In genomic region chr9:72305102-72305546, GRCh38 we compare ENCODE assay signal across 8 cellular contexts. TPM values are rescaled to one million over a fixed set of nuclear protein-coding genes. Genes with fewer than 3 reads are reported as not detected.
DNase-seq lines count a peak whose midpoint lies in the region; ATAC-seq and TF ChIP-seq lines count a peak whose summit lies in the region.

No MANE protein-coding gene starts in this region.

- no peaks in the 10 kb centered on the region for H3K27me3 ChIP-seq in parathyroid adenoma (ENCODE audit: control insufficient read depth, insufficient read depth, low read length)

- ATAC-seq in GM21367 (IDR thresholded peaks at IDR 0.05; ENCODE audit: unreplicated experiment) (peak; percentile 73), Right ventricle myocardium inferior (peak; percentile 100)
- ATAC-seq in activated T-cell treated with anti-CD3 and anti-CD28 coated beads, Interleukin-2, amount 50 U/mL, for 72 hours (replicated peaks in 1 of 2), result peak; percentile 60 to 61

- intact Hi-C loops in Calu3 (cut with micrococcal nuclease; ENCODE audit: unreplicated experiment) (no loop called here), Right ventricle myocardium inferior (cut with DNase I) (loop anchor here (2.0 kb wide), 1 partner anchor 60 kb away; the partner anchor contains the start of gene ZFAND5)

- H3K4me2 ChIP-seq in parathyroid adenoma (ENCODE audit: low read length), result peak overlapping the region; percentile 44

- no TSS peak for BruUV-seq in Calu3 (replicated peaks; lab: Mats Ljungman, UMichigan)

- no peaks in the 10 kb centered on the region for H3K79me2 ChIP-seq in parathyroid adenoma

- no peak overlapping the region for H3K9ac ChIP-seq in parathyroid adenoma

- H3K4me3 Mint-ChIP-seq in Calu3 (ENCODE audit: low read depth, unreplicated experiment), result peak overlapping the region; percentile 69
- H3K4me3 Mint-ChIP-seq in activated T-cell treated with anti-CD3 and anti-CD28 coated beads, Interleukin-2, amount 50 U/mL, for 72 hours, result peak overlapping the region; percentile 34 to 60

- DNase-seq in Calu3 (peak; percentile 84), HUDEP-2 (lab: John Stamatoyannopoulos, UW; ENCODE audit: unreplicated experiment in 76 of 76) (peak in 39 of 76 experiments; percentile 1 to 40 (median 17)), Right ventricle myocardium inferior (ENCODE audit: missing footprints) (peak; percentile 88), cerebellar nuclear complex (lab: John Stamatoyannopoulos, UW) (no peak), NCI-H748 (lab: John Stamatoyannopoulos, UW; ENCODE audit: unreplicated experiment) (no peak)
- DNase-seq in activated T-cell treated with anti-CD3 and anti-CD28 coated beads, Interleukin-2, amount 50 U/mL, for 72 hours, result peak in 1 of 2 donors; percentile 2

- H3K9me3 Mint-ChIP-seq in Calu3 (ENCODE audit: low read depth, unreplicated experiment), result no peaks in the 10 kb centered on the region
- H3K9me3 Mint-ChIP-seq in activated T-cell treated with anti-CD3 and anti-CD28 coated beads, Interleukin-2, amount 50 U/mL, for 72 hours, result peaks cover 0 to 4% of the 10 kb centered on the region in 2 donors

- H3K36me3 ChIP-seq in parathyroid adenoma (ENCODE audit: control insufficient read depth, insufficient read depth, low read length), result no peaks in the 10 kb centered on the region

- H3K27ac Mint-ChIP-seq in Calu3 (ENCODE audit: unreplicated experiment), result peak overlapping the region; percentile 78
- peak overlapping the region; percentile 74 for H3K27ac Mint-ChIP-seq in activated T-cell treated with anti-CD3 and anti-CD28 coated beads, Interleukin-2, amount 50 U/mL, for 72 hours

- peak overlapping the region; percentile 83 for H2AFZ ChIP-seq in parathyroid adenoma

- peaks cover 11% of the 10 kb centered on the region for H3K4me1 Mint-ChIP-seq in Calu3 (ENCODE audit: low read depth, unreplicated experiment)
- H3K4me1 Mint-ChIP-seq in activated T-cell treated with anti-CD3 and anti-CD28 coated beads, Interleukin-2, amount 50 U/mL, for 72 hours (ENCODE audit: low read depth), result peaks cover 10% of the 10 kb centered on the region

- H3K36me3 Mint-ChIP-seq in Calu3 (ENCODE audit: insufficient read depth, unreplicated experiment), result peaks cover 14% of the 10 kb centered on the region
- H3K36me3 Mint-ChIP-seq in activated T-cell treated with anti-CD3 and anti-CD28 coated beads, Interleukin-2, amount 50 U/mL, for 72 hours (ENCODE audit: insufficient read depth in 2 of 2), result no peaks in the 10 kb centered on the region

- peak overlapping the region; percentile 29 for H3K4me3 ChIP-seq in parathyroid adenoma (ENCODE audit: low read depth, low read length)

- CTCF ChIA-PET in Calu3 (lab: Charles Lee), result interaction anchor here (0.5 to 1.4 kb wide), 6 partner anchors 10 to 517 kb away, joined by 3 to 11 read pairs (median 4); no protein-coding TSS in a partner anchor

- peak overlapping the region; percentile 81 for H3K27ac ChIP-seq in parathyroid adenoma

- H3K4me1 ChIP-seq in parathyroid adenoma, result peaks cover 3% of the 10 kb centered on the region

- no peaks in the 10 kb centered on the region for H3K9me3 ChIP-seq in parathyroid adenoma (ENCODE audit: control insufficient read depth, low read length)

- H3K27me3 Mint-ChIP-seq in Calu3 (ENCODE audit: unreplicated experiment), result no peaks in the 10 kb centered on the region
- H3K27me3 Mint-ChIP-seq in activated T-cell treated with anti-CD3 and anti-CD28 coated beads, Interleukin-2, amount 50 U/mL, for 72 hours (ENCODE audit: low read depth), result no peaks in the 10 kb centered on the region

- TF ChIP-seq CTCF in Calu3 (IDR thresholded peaks at IDR 0.05; ENCODE audit: unreplicated experiment), result no peak
- TF ChIP-seq CTCF in parathyroid adenoma (IDR thresholded peaks at IDR 0.05), result no peak

RNA-seq across cellular contexts. Expression of gene ZFAND5, which starts 59.9 kb away (rescaled TPM):
- total RNA-seq in Calu3 (2022), result 113 and 115 TPM in 2 replicates
- total RNA-seq in activated T-cell treated with anti-CD3 and anti-CD28 coated beads, Interleukin-2, amount 50 U/mL, for 72 hours, result 100 to 1,000 TPM; 116 to 117 TPM
- 174 TPM for total RNA-seq in Right ventricle myocardium inferior

Comparison
In these comparisons a context has a peak if more than half of its experiments do, and no peak if none do; other contexts are left out.
1. DNase-seq: peak in Calu3 (single experiment), HUDEP-2 (39 of 76) and Right ventricle myocardium inferior (single experiment); none in cerebellar nuclear complex (0 of 2) and NCI-H748 (single experiment).
2. Peak in every context shown above with its lines, with median percentiles within 50 percentile points of each other: ATAC-seq.